Comparison of ENCODE assay signal across 8 cellular contexts in the genomic region with DNA sequence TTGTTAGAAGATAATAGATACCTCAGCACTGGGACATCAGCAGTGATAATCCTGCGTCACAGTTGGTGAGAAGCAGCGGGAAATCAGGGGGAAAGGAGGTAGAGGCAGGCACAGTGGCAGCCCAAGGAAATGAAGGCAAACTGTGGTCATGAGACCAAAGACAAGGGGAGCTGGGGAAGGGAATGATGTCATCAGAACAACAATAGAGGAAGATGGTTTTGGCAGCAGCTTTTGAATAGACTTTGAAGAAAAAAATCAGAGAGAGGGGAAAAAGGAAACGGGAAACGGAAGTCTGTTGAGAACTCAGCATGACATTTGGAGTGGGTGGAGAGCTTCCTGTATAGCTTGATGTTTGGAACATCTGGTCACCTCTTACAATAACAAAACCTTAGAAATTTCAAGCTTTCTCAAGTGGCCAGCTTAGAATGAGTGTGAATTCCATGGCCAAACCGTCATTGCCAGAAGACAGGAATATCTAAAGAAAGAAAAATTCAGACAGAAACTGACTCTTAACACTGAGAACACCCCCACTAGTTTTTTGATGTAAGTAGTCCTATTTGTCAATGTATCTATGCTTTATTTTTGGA. TPM values are rescaled to one million over a fixed set of nuclear protein-coding genes. Genes with fewer than 3 reads are reported as not detected.
DNase-seq lines count a peak whose midpoint lies in the region; ATAC-seq lines count a peak whose summit lies in the region.

No MANE protein-coding gene starts in this region.

- H3K27me3 Mint-ChIP-seq in stimulated activated naive CD8-positive, alpha-beta T cell treated with anti-CD3 and anti-CD28 coated beads, Interleukin-15, amount 100 ng/mL, for 72 hours = no peaks in the 10 kb centered on the region

- H3K9me3 Mint-ChIP-seq in stimulated activated naive CD8-positive, alpha-beta T cell treated with anti-CD3 and anti-CD28 coated beads, Interleukin-15, amount 100 ng/mL, for 72 hours = no peaks in the 10 kb centered on the region

- H3K27ac Mint-ChIP-seq in stimulated activated naive CD8-positive, alpha-beta T cell treated with anti-CD3 and anti-CD28 coated beads, Interleukin-15, amount 100 ng/mL, for 72 hours = peak overlapping the region; percentile 71 to 87

- DNase-seq in ELR (ENCODE audit: low read depth) = peak; percentile 74
- peak; percentile 30 for DNase-seq in UCSD-AML1 (lab: John Stamatoyannopoulos, UW; ENCODE audit: unreplicated experiment)
- DNase-seq in left cardiac atrium = no peak
- DNase-seq in stimulated activated naive CD8-positive, alpha-beta T cell treated with anti-CD3 and anti-CD28 coated beads, Interleukin-15, amount 100 ng/mL, for 72 hours = peak in 1 of 2 donors; percentile 20
- no peak for DNase-seq in DMS153 treated with DMSO at 0.1 percent for 48 hours (lab: John Stamatoyannopoulos, UW; ENCODE audit: unreplicated experiment)

- H3K4me3 Mint-ChIP-seq in stimulated activated naive CD8-positive, alpha-beta T cell treated with anti-CD3 and anti-CD28 coated beads, Interleukin-15, amount 100 ng/mL, for 72 hours = peak overlapping the region; percentile 68 to 75

- ATAC-seq in GM19468 (IDR thresholded peaks at IDR 0.05; ENCODE audit: extremely low read depth, unreplicated experiment) = peak; percentile 31
- ATAC-seq in HG03565 (IDR thresholded peaks at IDR 0.05; ENCODE audit: unreplicated experiment) = peak; percentile 68
- ATAC-seq in left cardiac atrium = peak; percentile 62 to 79
- ATAC-seq in stimulated activated naive CD8-positive, alpha-beta T cell treated with anti-CD3 and anti-CD28 coated beads, Interleukin-15, amount 100 ng/mL, for 72 hours = peak; percentile 79
- ATAC-seq in HG02870 (IDR thresholded peaks at IDR 0.05; ENCODE audit: unreplicated experiment) = no peak

- H3K4me1 Mint-ChIP-seq in stimulated activated naive CD8-positive, alpha-beta T cell treated with anti-CD3 and anti-CD28 coated beads, Interleukin-15, amount 100 ng/mL, for 72 hours = peaks cover 49% of the 10 kb centered on the region

- intact Hi-C loops in left cardiac atrium (cut with DNase I) = loop anchor here (2.0 to 10.0 kb wide), 4 partner anchors 93 to 556 kb away; no protein-coding TSS in a partner anchor

RNA-seq across cellular contexts. Expression of a gene that starts 18.4 kb away (rescaled TPM):
- total RNA-seq in left cardiac atrium = 10 to 100 TPM; 22.8 to 32.6 TPM

Comparison
In these comparisons a context has a peak if more than half of its experiments do, and no peak if none do; other contexts are left out.
1. DNase-seq: peak in ELR (single experiment) and UCSD-AML1 (single experiment); none in left cardiac atrium (single experiment) and DMS153 treated with DMSO at 0.1 percent for 48 hours (single experiment).